In the genomic region with DNA sequence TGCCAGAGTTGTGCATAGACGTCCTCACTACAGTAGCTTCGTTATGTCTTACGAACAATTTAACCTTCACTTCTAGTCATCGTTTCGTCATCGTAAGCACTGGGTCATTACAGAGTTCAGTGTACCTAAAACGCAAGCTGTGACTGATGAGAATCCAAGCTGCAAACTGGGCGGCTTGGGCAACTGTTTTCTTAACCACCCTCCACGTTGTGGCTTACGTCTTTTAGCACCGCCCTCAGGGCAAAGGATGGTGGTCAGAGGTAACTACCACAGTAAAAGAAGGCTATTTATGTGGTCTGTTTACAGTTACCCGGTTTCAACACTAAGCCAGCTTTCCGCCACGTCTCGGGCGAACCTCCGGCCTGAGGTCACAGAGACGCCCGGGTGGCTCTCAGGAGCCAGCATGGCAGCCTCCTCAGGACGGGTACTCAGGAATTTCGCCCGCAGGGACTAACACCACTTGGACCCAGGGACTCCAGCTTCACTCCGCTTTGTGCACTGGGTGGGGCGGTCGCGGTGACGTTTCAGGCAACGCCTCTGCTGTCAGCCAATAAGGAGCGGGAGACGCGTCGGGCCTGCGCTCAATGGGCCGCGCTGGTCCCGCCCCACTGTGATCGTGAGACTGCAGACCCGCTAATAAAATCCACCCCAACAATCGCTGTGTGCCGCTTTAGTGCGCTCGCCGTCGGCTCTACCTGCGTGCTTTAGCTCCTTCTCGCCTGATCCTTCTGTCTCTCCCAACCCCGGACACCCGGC, we compare ENCODE assay signal across 1 cellular context.
TF ChIP-seq lines count a peak whose summit lies in the region.

CTH (plus strand) TSS at position 665 of the 756 bp plus-strand sequence. CDS start 148 bp downstream, outside the sequence.

TF ChIP-seq in HepG2, 621 proteins besides CTCF, POLR2A, EP300 and RAD21 (continued from another document):
- peak; percentile 76 for TF ChIP-seq CBX1 (IDR thresholded peaks at IDR 0.05; ENCODE audit: low read depth)
- no peak for TF ChIP-seq FOSL1 (CRISPR knock-in tag; IDR thresholded peaks at IDR 0.05; ENCODE audit: borderline replicate concordance)
- TF ChIP-seq RARG (CRISPR knock-in tag; IDR thresholded peaks at IDR 0.05; ENCODE audit: low read depth): no peak
- TF ChIP-seq ZNF562 (CRISPR knock-in tag; IDR thresholded peaks at IDR 0.05; ENCODE audit: borderline replicate concordance): no peak
- no peak for TF ChIP-seq ZNF12 (CRISPR knock-in tag; IDR thresholded peaks at IDR 0.05)
- TF ChIP-seq ATF2 (CRISPR knock-in tag; IDR thresholded peaks at IDR 0.05): peak; percentile 50; the same call in 1 of the 2 replicates
- TF ChIP-seq HNRNPLL (IDR thresholded peaks at IDR 0.05; ENCODE audit: low read depth, low read length, poor library complexity, severe bottlenecking): peak; percentile 83
- TF ChIP-seq, protein P1, sequence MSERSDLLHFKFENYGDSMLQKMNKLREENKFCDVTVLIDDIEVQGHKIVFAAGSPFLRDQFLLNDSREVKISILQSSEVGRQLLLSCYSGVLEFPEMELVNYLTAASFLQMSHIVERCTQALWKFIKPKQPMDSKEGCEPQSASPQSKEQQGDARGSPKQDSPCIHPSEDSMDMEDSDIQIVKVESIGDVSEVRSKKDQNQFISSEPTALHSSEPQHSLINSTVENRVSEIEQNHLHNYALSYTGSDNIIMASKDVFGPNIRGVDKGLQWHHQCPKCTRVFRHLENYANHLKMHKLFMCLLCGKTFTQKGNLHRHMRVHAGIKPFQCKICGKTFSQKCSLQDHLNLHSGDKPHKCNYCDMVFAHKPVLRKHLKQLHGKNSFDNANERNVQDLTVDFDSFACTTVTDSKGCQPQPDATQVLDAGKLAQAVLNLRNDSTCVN (CRISPR knock-in tag; IDR thresholded peaks at IDR 0.05; ENCODE audit: borderline replicate concordance): peak; percentile 35; the same call in 1 of the 2 replicates
- no peak for TF ChIP-seq ZNF282 (IDR thresholded peaks at IDR 0.05; ENCODE audit: partially characterized antibody)
- no peak for TF ChIP-seq MXD1 (CRISPR knock-in tag; IDR thresholded peaks at IDR 0.05)
- no peak for TF ChIP-seq ZNF724P (CRISPR knock-in tag; IDR thresholded peaks at IDR 0.05; ENCODE audit: borderline replicate concordance)
- peak; percentile 92 for TF ChIP-seq ZNF280D (CRISPR knock-in tag; IDR thresholded peaks at IDR 0.05)
- peak; percentile 26; the same call in 1 of the 2 replicates for TF ChIP-seq ISL2 (CRISPR knock-in tag; IDR thresholded peaks at IDR 0.05)
- 0 out of 2 replicates have a peak, but pooled peaks have one; percentile 23 for TF ChIP-seq THAP7 (CRISPR knock-in tag; IDR thresholded peaks at IDR 0.05)
- TF ChIP-seq, protein P2, sequence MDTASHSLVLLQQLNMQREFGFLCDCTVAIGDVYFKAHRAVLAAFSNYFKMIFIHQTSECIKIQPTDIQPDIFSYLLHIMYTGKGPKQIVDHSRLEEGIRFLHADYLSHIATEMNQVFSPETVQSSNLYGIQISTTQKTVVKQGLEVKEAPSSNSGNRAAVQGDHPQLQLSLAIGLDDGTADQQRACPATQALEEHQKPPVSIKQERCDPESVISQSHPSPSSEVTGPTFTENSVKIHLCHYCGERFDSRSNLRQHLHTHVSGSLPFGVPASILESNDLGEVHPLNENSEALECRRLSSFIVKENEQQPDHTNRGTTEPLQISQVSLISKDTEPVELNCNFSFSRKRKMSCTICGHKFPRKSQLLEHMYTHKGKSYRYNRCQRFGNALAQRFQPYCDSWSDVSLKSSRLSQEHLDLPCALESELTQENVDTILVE (CRISPR knock-in tag; IDR thresholded peaks at IDR 0.05): peak; percentile 60; the same call in 1 of the 2 replicates
TF ChIP-seq in HepG2: peak in this region for 256.
